Comparison of ENCODE assay signal across 8 cellular contexts in genomic region chr21:45288441-45288841, GRCh38. TPM values are rescaled to one million over a fixed set of nuclear protein-coding genes. Genes with fewer than 3 reads are reported as not detected.
A peak's percentile ranks its signal among the peaks of the same experiment; 100 is the strongest.
DNase-seq lines count a peak whose midpoint lies in the region; ATAC-seq, FAIRE-seq and TF ChIP-seq lines count a peak whose summit lies in the region.

No MANE protein-coding gene starts in this region.

- peak overlapping the region; percentile 24 for H3K4me3 Mint-ChIP-seq in activated naive CD4-positive, alpha-beta T cell treated with anti-CD3 and anti-CD28 coated beads for 36 hours
- H3K4me3 Mint-ChIP-seq in activated naive CD8-positive, alpha-beta T cell treated with anti-CD3 and anti-CD28 coated beads, Interleukin-2, amount 10 ng/mL, durations not matched to agents 7 days and 5 days, result peak overlapping the region; percentile 29

- H3K27me3 ChIP-seq in right lobe of liver, result no peaks in the 10 kb centered on the region
- no peaks in the 10 kb centered on the region for H3K27me3 ChIP-seq in transverse colon

- no peak for ATAC-seq in activated naive CD8-positive, alpha-beta T cell treated with anti-CD3 and anti-CD28 coated beads, Interleukin-2, amount 10 ng/mL, durations not matched to agents 7 days and 5 days (ENCODE audit: low read depth)
- ATAC-seq in right lobe of liver (peak in 1 of 4 donors; percentile 3), HG03565 (IDR thresholded peaks at IDR 0.05; ENCODE audit: unreplicated experiment) (no peak)

- H3K9me3 Mint-ChIP-seq in activated naive CD4-positive, alpha-beta T cell treated with anti-CD3 and anti-CD28 coated beads for 36 hours, result no peaks in the 10 kb centered on the region
- H3K9me3 Mint-ChIP-seq in activated naive CD8-positive, alpha-beta T cell treated with anti-CD3 and anti-CD28 coated beads, Interleukin-2, amount 10 ng/mL, durations not matched to agents 7 days and 5 days, result no peaks in the 10 kb centered on the region

- H3K4me3 ChIP-seq in right lobe of liver (peak overlapping the region; percentile 59 to 72 (median 61)), transverse colon (peak overlapping the region; percentile 75 to 92 (median 87))

- no peak for TF ChIP-seq CTCF in right lobe of liver (IDR thresholded peaks at IDR 0.05)
- no peak for TF ChIP-seq CTCF in transverse colon (IDR thresholded peaks at IDR 0.05)
- no peak for TF ChIP-seq CTCF in D721Med (IDR thresholded peaks at IDR 0.05; ENCODE audit: insufficient read depth, missing control alignments)

- FAIRE-seq in D721Med (lab: Jason Lieb, UNC), result no peak

- CTCF ChIA-PET in activated naive CD4-positive, alpha-beta T cell treated with anti-CD3 and anti-CD28 coated beads for 36 hours (lab: Charles Lee), result interaction anchor here (0.6 kb wide), 1 partner anchor 148 kb away, joined by 3 read pairs; no protein-coding TSS in a partner anchor

- intact Hi-C loops in activated naive CD4-positive, alpha-beta T cell treated with anti-CD3 and anti-CD28 coated beads for 36 hours (cut with micrococcal nuclease), result no loop called here
- intact Hi-C loops in right lobe of liver (cut with DNase I) (no loop called here), transverse colon (cut with DNase I; ENCODE audit: low total_unique reads) (no loop called here)

- H3K27ac Mint-ChIP-seq in activated naive CD4-positive, alpha-beta T cell treated with anti-CD3 and anti-CD28 coated beads for 36 hours, result no peak overlapping the region
- H3K27ac Mint-ChIP-seq in activated naive CD8-positive, alpha-beta T cell treated with anti-CD3 and anti-CD28 coated beads, Interleukin-2, amount 10 ng/mL, durations not matched to agents 7 days and 5 days, result no peak overlapping the region

- no peak for DNase-seq in activated naive CD4-positive, alpha-beta T cell treated with anti-CD3 and anti-CD28 coated beads for 36 hours
- no peak for DNase-seq in activated naive CD4-positive, alpha-beta T cell treated with anti-CD3 and anti-CD28 coated beads, Interleukin-2, amount 50 U/mL, for 16 hours
- DNase-seq in activated naive CD8-positive, alpha-beta T cell treated with anti-CD3 and anti-CD28 coated beads, Interleukin-2, amount 10 ng/mL, durations not matched to agents 7 days and 5 days, result no peak
- DNase-seq in right lobe of liver, result peak in 1 of 3 donors; percentile 56
- DNase-seq in transverse colon, result peak; percentile 34
- DNase-seq in D721Med (ENCODE audit: insufficient read length, low spot score), result no peak
- DNase-seq in SK-N-DZ (ENCODE audit: low spot score), result no peak

- H3K36me3 ChIP-seq in right lobe of liver, result peaks cover 0 to 23% (median 8%) of the 10 kb centered on the region in 4 donors
- peaks cover 0 to 22% (median 5%) of the 10 kb centered on the region in 4 donors for H3K36me3 ChIP-seq in transverse colon

- in situ Hi-C loops in transverse colon (cut with MboI; ENCODE audit: low pct_ligation_motif_present in 1 of 4, low pct_unique_long_range_greater_than_20kb in 1 of 4, low sequenced_read_pairs in 3 of 4), result loop anchor here in 2 of 4 donors (25.0 kb wide), 2 partner anchors 149 to 174 kb away; no protein-coding TSS in a partner anchor

- TF ChIP-seq POLR2A in right lobe of liver (IDR thresholded peaks at IDR 0.05) (no peak), transverse colon (IDR thresholded peaks at IDR 0.05) (no peak)

- 12% methylated on average over 10 of the region's 34 CpGs for WGBS in right lobe of liver (ENCODE audit: insufficient coverage, low coverage, low lambda C conversion rate, missing lambda C conversion rate)
- 18% methylated on average over 20 of the region's 34 CpGs; no CpG with 5 or more reads in 1 of the 2 donors for WGBS in transverse colon (ENCODE audit: low coverage in 1 of 2), 2 donors

- peaks cover 8% of the 10 kb centered on the region for H3K36me3 Mint-ChIP-seq in activated naive CD4-positive, alpha-beta T cell treated with anti-CD3 and anti-CD28 coated beads for 36 hours (ENCODE audit: low read depth)
- peaks cover 3% of the 10 kb centered on the region for H3K36me3 Mint-ChIP-seq in activated naive CD8-positive, alpha-beta T cell treated with anti-CD3 and anti-CD28 coated beads, Interleukin-2, amount 10 ng/mL, durations not matched to agents 7 days and 5 days

- H3K27ac ChIP-seq in right lobe of liver (peak overlapping the region in 2 of 3 donors; percentile 10 to 67), transverse colon (peak overlapping the region; percentile 86 to 93 (median 90))

- peaks cover 19% of the 10 kb centered on the region for H3K4me1 Mint-ChIP-seq in activated naive CD4-positive, alpha-beta T cell treated with anti-CD3 and anti-CD28 coated beads for 36 hours (ENCODE audit: low read depth)
- H3K4me1 Mint-ChIP-seq in activated naive CD8-positive, alpha-beta T cell treated with anti-CD3 and anti-CD28 coated beads, Interleukin-2, amount 10 ng/mL, durations not matched to agents 7 days and 5 days, result peaks cover 16% of the 10 kb centered on the region

- no peaks in the 10 kb centered on the region for H3K27me3 Mint-ChIP-seq in activated naive CD4-positive, alpha-beta T cell treated with anti-CD3 and anti-CD28 coated beads for 36 hours (ENCODE audit: low read depth)
- H3K27me3 Mint-ChIP-seq in activated naive CD8-positive, alpha-beta T cell treated with anti-CD3 and anti-CD28 coated beads, Interleukin-2, amount 10 ng/mL, durations not matched to agents 7 days and 5 days, result no peaks in the 10 kb centered on the region

- POLR2A ChIA-PET in activated naive CD8-positive, alpha-beta T cell treated with anti-CD3 and anti-CD28 coated beads, Interleukin-2, amount 10 ng/mL, durations not matched to agents 7 days and 5 days (lab: Charles Lee), result interaction anchor here (1.0 to 1.5 kb wide), 4 partner anchors 13 to 148 kb away, joined by 4 to 10 read pairs (median 4); no protein-coding TSS in a partner anchor

- H3K9me3 ChIP-seq in right lobe of liver, result no peaks in the 10 kb centered on the region
- H3K9me3 ChIP-seq in transverse colon, result no peaks in the 10 kb centered on the region

- TF ChIP-seq EP300 in transverse colon (IDR thresholded peaks at IDR 0.05; ENCODE audit: low read depth), result no peak

- H3K4me1 ChIP-seq in right lobe of liver (peaks cover 0 to 15% (median 7%) of the 10 kb centered on the region in 4 donors), transverse colon (peaks cover 21 to 35% (median 28%) of the 10 kb centered on the region in 4 donors)

RNA-seq across cellular contexts. Expression of gene POFUT2, which starts 0.7 kb away (rescaled TPM):
- 10 to 100 TPM; 14.4 to 15.9 TPM for total RNA-seq in activated naive CD4-positive, alpha-beta T cell treated with anti-CD3 and anti-CD28 coated beads for 36 hours
- total RNA-seq in activated naive CD8-positive, alpha-beta T cell treated with anti-CD3 and anti-CD28 coated beads, Interleukin-2, amount 10 ng/mL, durations not matched to agents 7 days and 5 days, result 10 to 100 TPM; 26.0 to 27.0 TPM
- total RNA-seq in right lobe of liver, result 10 to 100 TPM; 10.5 to 22.0 (median 13.7) TPM
- 10 to 100 TPM; 29.9 to 79.3 (median 33.3) TPM for total RNA-seq in transverse colon
- polyA plus RNA-seq in SK-N-DZ (2014; cell fraction: cytosol; rRNA removed), result 13.5 and 16.8 TPM in 2 replicates
- polyA plus RNA-seq in SK-N-DZ (2014; cell fraction: nucleus; rRNA removed), result 68.2 and 72.8 TPM in 2 replicates
